ENCODE assay signal across 16 cellular contexts in the genomic region with DNA sequence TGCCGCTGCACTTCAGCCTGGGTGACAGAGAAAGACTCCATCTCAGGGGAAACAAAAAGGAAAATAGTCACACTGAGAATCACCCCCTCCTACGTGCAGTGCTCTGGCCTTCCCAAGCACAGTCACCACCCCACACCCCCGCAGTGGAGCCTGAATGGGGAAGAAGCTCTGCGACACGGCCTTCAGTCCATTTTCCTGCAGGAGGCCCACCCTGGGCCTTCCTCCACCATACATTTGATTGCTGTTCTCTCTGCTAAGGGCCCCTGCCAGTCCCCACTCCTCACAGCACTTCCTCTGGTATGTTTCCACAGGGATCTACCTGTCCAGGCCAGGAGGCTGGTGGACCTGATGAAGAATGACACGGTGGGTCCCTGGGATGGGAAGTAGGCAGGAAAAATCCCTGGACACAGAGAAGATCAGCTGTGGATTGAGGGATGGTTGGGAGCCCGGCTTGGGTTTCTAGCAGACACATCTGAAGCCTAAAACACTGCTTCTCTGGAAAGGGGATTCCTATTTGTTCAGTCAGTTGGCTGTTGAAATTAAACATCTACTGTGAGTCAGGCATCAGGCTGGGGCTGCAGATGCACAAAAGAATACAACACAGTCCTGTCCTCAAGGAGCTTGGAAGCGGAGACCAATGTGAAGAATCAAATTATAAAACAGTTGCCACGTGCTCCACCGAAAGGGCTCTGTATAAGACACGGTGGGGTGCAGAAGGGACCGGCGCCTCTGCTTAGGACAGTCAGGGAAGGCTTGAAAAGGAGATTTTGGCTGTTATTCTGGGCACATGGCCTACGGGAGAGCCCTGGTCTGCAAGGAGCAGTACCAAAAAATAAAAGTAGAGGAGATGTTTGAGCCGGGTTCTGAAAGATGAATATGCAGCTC.
"Had no signal": no experiment of that assay in that cellular context is flagged by ENCODE, and none has a peak within 500 bp of the region (broad histone marks: within the 10 kb centered on the region; RNA-seq: fewer than 3 reads in every experiment).

No MANE protein-coding gene starts in this region.

- H3K4me3 Mint-ChIP-seq: activated naive CD4-positive, alpha-beta T cell treated with anti-CD3 and anti-CD28 coated beads, Interleukin-2, amount 10 ng/mL, durations not matched to agents 7 days and 5 days; effector memory CD8-positive, alpha-beta T cell; mesothelial cell of epicardium; natural killer cell treated with Interleukin-12 subunit alpha and Interleukin-12 subunit beta and Interleukin-15 and Interleukin-18, amount 100 ng/mL, for 72 hours had no signal

- H3K27me3 ChIP-seq: foreskin keratinocyte, tibial artery, uterus had no signal

- H3K27ac ChIP-seq: foreskin keratinocyte, tibial artery, uterus had no signal

- H3K4me1 ChIP-seq: tibial artery, uterus had no signal

- H3K4me3 ChIP-seq: lung, tibial artery, uterus had no signal

- H3K36me3 Mint-ChIP-seq: mesothelial cell of epicardium; natural killer cell treated with Interleukin-12 subunit alpha and Interleukin-12 subunit beta and Interleukin-15 and Interleukin-18, amount 100 ng/mL, for 72 hours had no signal

- DNase-seq: activated CD4-positive, alpha-beta T cell treated with anti-CD3 and anti-CD28 coated beads, Interleukin-2, amount 50 U/mL, for 4 hours; activated naive CD4-positive, alpha-beta T cell treated with anti-CD3 and anti-CD28 coated beads, Interleukin-2, amount 10 ng/mL, durations not matched to agents 7 days and 5 days; activated T-cell treated with anti-CD3 and anti-CD28 coated beads, Interleukin-2, amount 50 U/mL, for 1 hour; dermis blood vessel endothelial cell; effector memory CD8-positive, alpha-beta T cell; foreskin keratinocyte; hippocampal formation; left colon; nucleus accumbens; stimulated activated naive CD8-positive, alpha-beta T cell treated with anti-CD3 and anti-CD28 coated beads, Interleukin-15, Interleukin-2, amounts not matched to agents 100 U/mL and 50 U/mL, for 24 hours; tibial artery; uterus had no signal

- H3K9me3 ChIP-seq: tibial artery, uterus had no signal

- ATAC-seq: effector memory CD8-positive, alpha-beta T cell; foreskin keratinocyte; left colon; natural killer cell treated with Interleukin-12 subunit alpha and Interleukin-12 subunit beta and Interleukin-15 and Interleukin-18, amount 100 ng/mL, for 72 hours; stimulated activated naive CD8-positive, alpha-beta T cell treated with anti-CD3 and anti-CD28 coated beads, Interleukin-15, Interleukin-2, amounts not matched to agents 100 U/mL and 50 U/mL, for 24 hours had no signal

- H3K27me3 Mint-ChIP-seq: natural killer cell treated with Interleukin-12 subunit alpha and Interleukin-12 subunit beta and Interleukin-15 and Interleukin-18, amount 100 ng/mL, for 72 hours had no signal

- H3K9me3 Mint-ChIP-seq: activated naive CD4-positive, alpha-beta T cell treated with anti-CD3 and anti-CD28 coated beads, Interleukin-2, amount 10 ng/mL, durations not matched to agents 7 days and 5 days; activated T-helper 2 cell treated with anti-CD3 and anti-CD28 coated beads, Interferon-gamma antibody, Interleukin-2, Interleukin-4, amounts not matched to agents 10 μg/mL and 5 μg/mL and 100 μg/mL, durations not matched to agents 14 hours and 24 hours and 36 hours; effector memory CD8-positive, alpha-beta T cell; natural killer cell treated with Interleukin-12 subunit alpha and Interleukin-12 subunit beta and Interleukin-15 and Interleukin-18, amount 100 ng/mL, for 72 hours had no signal

- H3K27ac Mint-ChIP-seq: activated naive CD4-positive, alpha-beta T cell treated with anti-CD3 and anti-CD28 coated beads, Interleukin-2, amount 10 ng/mL, durations not matched to agents 7 days and 5 days; activated T-helper 2 cell treated with anti-CD3 and anti-CD28 coated beads, Interferon-gamma antibody, Interleukin-2, Interleukin-4, amounts not matched to agents 10 μg/mL and 5 μg/mL and 100 μg/mL, durations not matched to agents 14 hours and 24 hours and 36 hours; effector memory CD8-positive, alpha-beta T cell; mesothelial cell of epicardium; natural killer cell treated with Interleukin-12 subunit alpha and Interleukin-12 subunit beta and Interleukin-15 and Interleukin-18, amount 100 ng/mL, for 72 hours had no signal

- H3K36me3 ChIP-seq: tibial artery, uterus had no signal

- H3K4me1 Mint-ChIP-seq: mesothelial cell of epicardium had no signal
